ENCODE assay signal across 23 cellular contexts in the genomic region with DNA sequence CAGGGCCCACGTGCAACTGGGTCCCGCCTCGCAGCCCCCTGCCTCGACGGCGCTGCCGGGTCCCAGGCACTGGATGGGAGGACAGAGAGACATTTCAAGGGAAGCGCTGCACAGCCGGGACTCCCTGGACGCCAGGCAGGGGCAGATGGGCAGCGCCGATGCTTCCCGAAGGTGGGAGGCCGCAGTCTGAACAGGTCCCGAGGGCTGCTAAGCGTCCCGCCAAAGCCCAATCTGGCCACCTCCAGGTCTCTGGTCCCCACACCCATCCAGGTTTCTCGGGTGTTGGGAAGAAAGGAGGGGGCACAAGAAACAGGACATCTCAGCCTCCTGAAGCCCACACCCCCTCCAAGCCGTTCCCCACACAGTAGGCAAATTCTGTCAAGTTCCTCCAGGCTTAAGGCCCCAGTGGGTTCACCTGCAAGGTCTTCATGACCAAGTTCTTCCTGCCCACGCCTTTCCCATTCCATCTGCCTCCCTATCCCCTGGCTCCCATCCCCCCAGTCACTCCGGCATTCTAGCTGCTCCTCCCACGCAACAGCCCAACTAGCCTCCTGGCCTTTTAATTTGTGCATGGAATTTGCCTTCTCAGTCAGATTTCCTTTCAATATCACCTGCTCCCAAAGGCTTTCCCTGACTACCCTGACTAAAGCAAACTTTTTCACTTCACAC. TPM values are rescaled to one million over a fixed set of nuclear protein-coding genes. Genes with fewer than 3 reads are reported as not detected.
DNase-seq lines count a peak whose midpoint lies in the region; ATAC-seq and TF ChIP-seq lines count a peak whose summit lies in the region.
"Had no signal": no experiment of that assay in that cellular context is flagged by ENCODE, and none has a peak within 500 bp of the region (broad histone marks: within the 10 kb centered on the region; RNA-seq: fewer than 3 reads in every experiment).

No MANE protein-coding gene starts in this region.

- H2AFZ ChIP-seq in IMR-90 (replicated peaks; ENCODE audit: low read length, poor library complexity), result peak overlapping the region; percentile 65

- no peaks in the 10 kb centered on the region for H3K9me3 Mint-ChIP-seq in osteocyte (ENCODE audit: unreplicated experiment)
- peaks cover 0 to under 1% of the 10 kb centered on the region in 2 donors for H3K9me3 Mint-ChIP-seq in activated naive CD4-positive, alpha-beta T cell treated with anti-CD3 and anti-CD28 coated beads, Interleukin-2, amount 50 U/mL, for 72 hours
- H3K9me3 Mint-ChIP-seq: stimulated activated effector memory CD8-positive, alpha-beta T cell treated with anti-CD3 and anti-CD28 coated beads, Interleukin-12 subunit alpha, Interleukin-12 subunit beta, amount 100 ng/mL, for 72 hours had no signal

- dilution Hi-C loops in IMR-90 (cut with HindIII; ENCODE audit: low sequenced_read_pairs, unreplicated experiment), result no loop called here

- H3K27ac ChIP-seq in IMR-90 (ENCODE audit: insufficient read depth, low read length), result no peak overlapping the region
- H3K27ac ChIP-seq in iPS-20b (ENCODE audit: low read length), result no peak overlapping the region
- H3K27ac ChIP-seq: BLaER1, colonic mucosa, esophagus muscularis mucosa, spleen, tibial nerve had no signal

- H3K4me1 ChIP-seq in IMR-90 (ENCODE audit: control insufficient read depth, insufficient read depth, low read length), result 0 out of 2 replicates have a peak, but pooled peaks cover 3% of the 10 kb centered on the region
- peaks cover 9% of the 10 kb centered on the region; the same call in 1 of the 2 replicates for H3K4me1 ChIP-seq in iPS-20b (ENCODE audit: insufficient read depth, low read length)
- H3K4me1 ChIP-seq: colonic mucosa had no signal

- H2BK20ac ChIP-seq in IMR-90 (ENCODE audit: low read depth, low read length), result no peak overlapping the region

- BruUV-seq in IMR-90 (replicated peaks; lab: Mats Ljungman, UMichigan), result no TSS peak

- no peak overlapping the region for H2AK9ac ChIP-seq in IMR-90 (replicated peaks; ENCODE audit: low read depth, low read length, poor library complexity)

- CTCF ChIA-PET in IMR-90 (lab: Yijun Ruan, JAX), result no interaction called here

- ATAC-seq in IMR-90 (ENCODE audit: low read depth) (peak; percentile 40; the same call in 1 of the 2 replicates), HG03439 (IDR thresholded peaks at IDR 0.05; ENCODE audit: unreplicated experiment) (no peak), GM19023 (IDR thresholded peaks at IDR 0.05; ENCODE audit: unreplicated experiment) (no peak)
- no peak for ATAC-seq in activated naive CD4-positive, alpha-beta T cell treated with anti-CD3 and anti-CD28 coated beads, Interleukin-2, amount 50 U/mL, for 72 hours
- ATAC-seq: stimulated activated effector memory CD8-positive, alpha-beta T cell treated with anti-CD3 and anti-CD28 coated beads, Interleukin-12 subunit alpha, Interleukin-12 subunit beta, amount 100 ng/mL, for 72 hours had no signal

- H2AK5ac ChIP-seq in IMR-90 (ENCODE audit: low read depth, low read length), result no peak overlapping the region

- H3K56ac ChIP-seq in IMR-90 (ENCODE audit: extremely low read depth, insufficient read depth, low read length), result no peak overlapping the region

- intact Hi-C loops in IMR-90 (cut with micrococcal nuclease), result no loop called here

- H2BK120ac ChIP-seq in IMR-90 (ENCODE audit: low read depth, low read length), result no peak overlapping the region

- no peak overlapping the region for H3K27ac Mint-ChIP-seq in osteocyte (ENCODE audit: unreplicated experiment)
- no peak overlapping the region for H3K27ac Mint-ChIP-seq in activated naive CD4-positive, alpha-beta T cell treated with anti-CD3 and anti-CD28 coated beads, Interleukin-2, amount 50 U/mL, for 72 hours
- H3K27ac Mint-ChIP-seq: stimulated activated effector memory CD8-positive, alpha-beta T cell treated with anti-CD3 and anti-CD28 coated beads, Interleukin-12 subunit alpha, Interleukin-12 subunit beta, amount 100 ng/mL, for 72 hours had no signal

- H3K27me3 ChIP-seq in IMR-90 (ENCODE audit: control insufficient read depth, insufficient read depth, low read length), result peaks cover 60% of the 10 kb centered on the region
- H3K27me3 ChIP-seq in iPS-20b (ENCODE audit: insufficient read depth, low read length), result peaks cover 91% of the 10 kb centered on the region

- H3K27me3 Mint-ChIP-seq in osteocyte (ENCODE audit: unreplicated experiment), result peaks cover 35% of the 10 kb centered on the region

- H3K36me3 ChIP-seq in IMR-90 (ENCODE audit: control insufficient read depth, insufficient read depth, low read length) (no peaks in the 10 kb centered on the region), iPS-20b (ENCODE audit: insufficient read depth, low read depth, low read length) (no peaks in the 10 kb centered on the region)
- H3K36me3 ChIP-seq: BLaER1, colonic mucosa, esophagus muscularis mucosa, spleen, tibial nerve had no signal

- WGBS in IMR-90 (ENCODE audit: extremely low coverage in 2 of 2, insufficient read length in 1 of 2), 2 experiments, result 19% methylated on average over 12 of the region's 22 CpGs; no CpG with 5 or more reads in 1 of the 2 experiments

- no peak overlapping the region for H3K4me2 ChIP-seq in IMR-90 (ENCODE audit: low read depth, low read length)
- H3K4me2 ChIP-seq: BLaER1 had no signal

- H4K91ac ChIP-seq in IMR-90 (ENCODE audit: insufficient read depth, low read depth, low read length), result no peak overlapping the region

- H3K18ac ChIP-seq in IMR-90 (ENCODE audit: low read depth, low read length), result no peak overlapping the region

- in situ Hi-C loops in GM13977 (cut with MboI; ENCODE audit: low pct_unique_long_range_greater_than_20kb, low sequenced_read_pairs, unreplicated experiment), result no loop called here
- in situ Hi-C loops in IMR-90 (cut with MboI; ENCODE audit: low sequenced_read_pairs), result loop anchor here (25.0 kb wide), 1 partner anchor 694 kb away; the partner anchor contains the start of gene STK35

- H3K36me3 Mint-ChIP-seq in osteocyte (ENCODE audit: unreplicated experiment), result peaks cover 6% of the 10 kb centered on the region
- H3K36me3 Mint-ChIP-seq in activated naive CD4-positive, alpha-beta T cell treated with anti-CD3 and anti-CD28 coated beads, Interleukin-2, amount 50 U/mL, for 72 hours, result peaks cover 6 to 9% of the 10 kb centered on the region in 2 donors
- H3K36me3 Mint-ChIP-seq: stimulated activated effector memory CD8-positive, alpha-beta T cell treated with anti-CD3 and anti-CD28 coated beads, Interleukin-12 subunit alpha, Interleukin-12 subunit beta, amount 100 ng/mL, for 72 hours had no signal

- H3K14ac ChIP-seq in IMR-90 (replicated peaks; ENCODE audit: low read depth, low read length), result no peak overlapping the region

- POLR2A ChIA-PET in IMR-90 (lab: Charles Lee; ENCODE audit: unreplicated experiment), result no interaction called here

- peaks cover 3% of the 10 kb centered on the region; the same call in 1 of the 2 replicates for H3K9me1 ChIP-seq in IMR-90 (ENCODE audit: insufficient read depth, low read length)

- H4K8ac ChIP-seq in IMR-90 (ENCODE audit: low read depth in 2 of 2, low read length in 2 of 2), result no peak overlapping the region

- no peak overlapping the region for H3K23ac ChIP-seq in IMR-90 (ENCODE audit: low read depth, low read length)

- H3K4ac ChIP-seq in IMR-90 (ENCODE audit: low read depth, low read length), result no peak overlapping the region

- H2BK5ac ChIP-seq in IMR-90 (ENCODE audit: low read depth, low read length, poor library complexity, severe bottlenecking), result no peak overlapping the region

- no peak overlapping the region for H3K4me3 Mint-ChIP-seq in osteocyte (ENCODE audit: unreplicated experiment)
- H3K4me3 Mint-ChIP-seq: stimulated activated effector memory CD8-positive, alpha-beta T cell treated with anti-CD3 and anti-CD28 coated beads, Interleukin-12 subunit alpha, Interleukin-12 subunit beta, amount 100 ng/mL, for 72 hours had no signal

- peaks cover 17% of the 10 kb centered on the region for H3K4me1 Mint-ChIP-seq in osteocyte (ENCODE audit: unreplicated experiment)

- TF ChIP-seq POLR2A in IMR-90 (IDR thresholded peaks at IDR 0.05; ENCODE audit: low read depth, low read length), result no peak

- no peak for TF ChIP-seq RAD21 in IMR-90 (IDR thresholded peaks at IDR 0.05; ENCODE audit: low read length)

- H2BK15ac ChIP-seq in IMR-90 (ENCODE audit: low read depth, low read length), result no peak overlapping the region

- H3K9ac ChIP-seq in IMR-90 (ENCODE audit: low read depth, low read length), result no peak overlapping the region
- no peak overlapping the region for H3K9ac ChIP-seq in iPS-20b (ENCODE audit: low read depth, low read length)
- H3K9ac ChIP-seq: BLaER1 had no signal

- no peaks in the 10 kb centered on the region for H3K79me1 ChIP-seq in IMR-90 (ENCODE audit: low read depth in 1 of 2, low read length in 2 of 2)

- no peaks in the 10 kb centered on the region for H4K20me1 ChIP-seq in IMR-90 (ENCODE audit: insufficient read depth, low read length)
- H4K20me1 ChIP-seq: BLaER1 had no signal

- H3K4me3 ChIP-seq in IMR-90 (ENCODE audit: insufficient read depth, low read depth, low read length), result no peak overlapping the region
- H3K4me3 ChIP-seq in iPS-20b (ENCODE audit: low read length), result peak overlapping the region; percentile 46; the same call in 1 of the 2 replicates
- H3K4me3 ChIP-seq: BLaER1, colonic mucosa, esophagus muscularis mucosa, spleen, tibial nerve had no signal

- TF ChIP-seq CTCF in GM13977 (IDR thresholded peaks at IDR 0.05; ENCODE audit: extremely low read depth, insufficient read depth, missing control alignments), result no peak
- no peak for TF ChIP-seq CTCF in IMR-90 (conservative IDR thresholded peaks at IDR 0.05; ENCODE audit: low read depth, low read length)
- no peak for TF ChIP-seq CTCF in osteocyte (IDR thresholded peaks at IDR 0.05)

- peak; percentile 14 for DNase-seq in GM13977 (ENCODE audit: low spot score)
- DNase-seq in IMR-90, result peak; percentile 29
- peak; percentile 34 for DNase-seq in osteocyte (ENCODE audit: extremely low spot score, unreplicated experiment)
- no peak for DNase-seq in midbrain (lab: John Stamatoyannopoulos, UW)
- no peak for DNase-seq in activated naive CD4-positive, alpha-beta T cell treated with anti-CD3 and anti-CD28 coated beads, Interleukin-2, amount 50 U/mL, for 72 hours (ENCODE audit: low spot score in 2 of 2)
- DNase-seq: activated effector memory CD4-positive, alpha-beta T cell treated with anti-CD3 and anti-CD28 coated beads, Interleukin-2, amount 50 U/mL, for 16 hours; anterior cingulate cortex; colonic mucosa; DMS79; left cardiac atrium; MV-4-11; NCI-H1930; NCI-H510A; SHP77; spleen had no signal

- no peak overlapping the region for H4K5ac ChIP-seq in IMR-90 (ENCODE audit: low read depth, low read length)

- H3K9me3 ChIP-seq in IMR-90 (ENCODE audit: control insufficient read depth, insufficient read depth, low read length), result 0 out of 2 replicates have a peak, but pooled peaks cover 9% of the 10 kb centered on the region
- no peaks in the 10 kb centered on the region for H3K9me3 ChIP-seq in iPS-20b (ENCODE audit: insufficient read depth, low read depth, low read length)
- H3K9me3 ChIP-seq: BLaER1, colonic mucosa, esophagus muscularis mucosa, spleen had no signal

RNA-seq across cellular contexts. Expression of gene CPXM1, which starts 5.4 kb away (rescaled TPM):
- total RNA-seq in IMR-90 (2012; rRNA removed) (0.83 and 1.1 TPM in 2 replicates), osteocyte (84.0 and 85.8 TPM in 2 replicates)
- 4.5 and 4.6 TPM in 2 replicates for polyA plus RNA-seq in IMR-90 (2012; rRNA removed)
- 3.9 and 6.8 TPM in 2 replicates for polyA plus RNA-seq in IMR-90 (2012; cell fraction: cytosol; rRNA removed)
- 18.1 and 27.9 TPM in 2 replicates for polyA plus RNA-seq in IMR-90 (2012; cell fraction: nucleus; rRNA removed; ENCODE audit: low replicate concordance)
- total RNA-seq in activated naive CD4-positive, alpha-beta T cell treated with anti-CD3 and anti-CD28 coated beads, Interleukin-2, amount 50 U/mL, for 72 hours, result 1 to 10 TPM; 1.1 to 3.5 TPM

RNA-seq across cellular contexts. Expression of gene C20orf141, which starts 9.0 kb away (rescaled TPM):
- total RNA-seq in IMR-90 (2012; rRNA removed), result 0.36 TPM in 1 of 2 replicates, not detected in the other
- polyA plus RNA-seq in IMR-90 (2012; rRNA removed), result 0.53 and 0.91 TPM in 2 replicates
- polyA plus RNA-seq in IMR-90 (2012; cell fraction: cytosol; rRNA removed), result 1.5 TPM in 1 of 2 replicates, not detected in the other
- polyA plus RNA-seq in IMR-90 (2012; cell fraction: nucleus; rRNA removed; ENCODE audit: low replicate concordance), result 0.72 and 1.3 TPM in 2 replicates
- total RNA-seq in osteocyte, result not detected in 2 replicates
- total RNA-seq in activated naive CD4-positive, alpha-beta T cell treated with anti-CD3 and anti-CD28 coated beads, Interleukin-2, amount 50 U/mL, for 72 hours, result not detected
- total RNA-seq: colonic mucosa; esophagus muscularis mucosa; left cardiac atrium; spleen; T-helper 2 cell treated with Interferon-gamma antibody and Interleukin-4, amounts not matched to agents 100 ng/mL and 5 ng/mL, for 36 hours; tibial nerve had no signal
- polyA plus RNA-seq: spleen had no signal

RNA-seq across cellular contexts. Expression of gene TMEM239, which starts 10.3 kb away (rescaled TPM):
- total RNA-seq in IMR-90 (2012; rRNA removed) (not detected in 2 replicates), osteocyte (not detected in 2 replicates)
- 0.32 TPM in 1 of 2 replicates, not detected in the other for polyA plus RNA-seq in IMR-90 (2012; rRNA removed)
- 0.09 and 0.11 TPM in 2 replicates for polyA plus RNA-seq in IMR-90 (2012; cell fraction: cytosol; rRNA removed)
- 0.92 and 1.0 TPM in 2 replicates for polyA plus RNA-seq in IMR-90 (2012; cell fraction: nucleus; rRNA removed; ENCODE audit: low replicate concordance)
- total RNA-seq in activated naive CD4-positive, alpha-beta T cell treated with anti-CD3 and anti-CD28 coated beads, Interleukin-2, amount 50 U/mL, for 72 hours, result not detected
- total RNA-seq: colonic mucosa; esophagus muscularis mucosa; left cardiac atrium; spleen; T-helper 2 cell treated with Interferon-gamma antibody and Interleukin-4, amounts not matched to agents 100 ng/mL and 5 ng/mL, for 36 hours; tibial nerve had no signal
- polyA plus RNA-seq: spleen had no signal

RNA-seq across cellular contexts. Expression of gene PCED1A, which starts 34.6 kb away (rescaled TPM):
- total RNA-seq in IMR-90 (2012; rRNA removed) (8.1 and 9.7 TPM in 2 replicates), osteocyte (68.3 and 80.8 TPM in 2 replicates)
- polyA plus RNA-seq in IMR-90 (2012; rRNA removed), result 33.4 and 37.0 TPM in 2 replicates
- polyA plus RNA-seq in IMR-90 (2012; cell fraction: cytosol; rRNA removed), result 17.0 and 26.1 TPM in 2 replicates
- 242 and 445 TPM in 2 replicates for polyA plus RNA-seq in IMR-90 (2012; cell fraction: nucleus; rRNA removed; ENCODE audit: low replicate concordance)
- 10 to 100 TPM; 29.5 to 33.6 TPM for total RNA-seq in activated naive CD4-positive, alpha-beta T cell treated with anti-CD3 and anti-CD28 coated beads, Interleukin-2, amount 50 U/mL, for 72 hours

RNA-seq across cellular contexts. Expression of gene VPS16, which starts 34.7 kb away (rescaled TPM):
- total RNA-seq in IMR-90 (2012; rRNA removed), result 41.7 and 48.0 TPM in 2 replicates
- 37.6 and 38.7 TPM in 2 replicates for polyA plus RNA-seq in IMR-90 (2012; rRNA removed)
- polyA plus RNA-seq in IMR-90 (2012; cell fraction: cytosol; rRNA removed), result 23.6 and 24.8 TPM in 2 replicates
- 201 and 203 TPM in 2 replicates for polyA plus RNA-seq in IMR-90 (2012; cell fraction: nucleus; rRNA removed; ENCODE audit: low replicate concordance)
- 45.2 and 51.1 TPM in 2 replicates for total RNA-seq in osteocyte
- 10 to 100 TPM; 45.7 to 52.0 TPM for total RNA-seq in activated naive CD4-positive, alpha-beta T cell treated with anti-CD3 and anti-CD28 coated beads, Interleukin-2, amount 50 U/mL, for 72 hours

Comparison
In these comparisons a context has a peak if more than half of its experiments do, and no peak if none do; other contexts are left out.
1. DNase-seq: peak in GM13977 (single experiment), IMR-90 (single experiment) and osteocyte (single experiment); none in midbrain (single experiment) and activated naive CD4-positive, alpha-beta T cell treated with anti-CD3 and anti-CD28 coated beads, Interleukin-2, amount 50 U/mL, for 72 hours (0 of 2).
2. RNA of gene CPXM1, which starts 5.4 kb away (total RNA-seq): 84.0 to 85.8 TPM in osteocyte; 1.1 to 3.5 TPM in activated naive CD4-positive, alpha-beta T cell treated with anti-CD3 and anti-CD28 coated beads, Interleukin-2, amount 50 U/mL, for 72 hours and 0.83 to 1.1 TPM in IMR-90; every median in the first group is over 10 times any median in the second.